29 cellular contexts compared by ENCODE assay signal in the genomic region with DNA sequence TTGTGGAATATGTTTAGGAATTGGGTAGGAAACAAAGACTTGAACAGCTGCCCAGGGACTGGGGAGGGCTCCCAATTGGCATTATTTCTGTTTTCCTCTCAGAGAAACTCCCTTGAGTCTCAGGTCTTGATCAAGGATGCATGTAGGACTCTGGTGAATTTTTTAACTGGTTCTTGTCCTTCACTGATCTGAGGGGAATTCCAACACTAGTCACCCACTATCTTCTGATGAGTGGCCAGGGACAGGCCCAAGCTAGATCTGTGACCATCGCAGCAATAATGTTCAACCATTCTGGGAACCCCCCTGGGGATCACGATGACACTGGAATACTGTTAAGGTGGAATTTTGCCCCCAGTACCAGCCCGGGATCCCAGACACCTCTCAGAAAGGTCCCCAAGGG.
"Had no signal": no experiment of that assay in that cellular context is flagged by ENCODE, and none has a peak within 500 bp of the region (broad histone marks: within the 10 kb centered on the region; RNA-seq: fewer than 3 reads in every experiment).

No MANE protein-coding gene starts in this region.

- H3K27ac ChIP-seq: adrenal gland, ascending aorta, brain microvascular endothelial cell, gastroesophageal sphincter, heart right ventricle, lower lobe of right lung, right lobe of liver, stomach, suprapubic skin, tibial nerve, VCaP had no signal

- H3K27me3 ChIP-seq: adrenal gland, ascending aorta, brain microvascular endothelial cell, gastroesophageal sphincter, heart right ventricle, right lobe of liver, suprapubic skin, tibial nerve had no signal

- H3K4me1 ChIP-seq: adrenal gland, ascending aorta, right lobe of liver, suprapubic skin had no signal

- H3K4me3 ChIP-seq: adrenal gland, ascending aorta, gastroesophageal sphincter, heart right ventricle, lower lobe of right lung, right lobe of liver, stomach, suprapubic skin, tibial nerve had no signal

- H3K4me1 Mint-ChIP-seq: activated CD4-positive, alpha-beta T cell treated with anti-CD3 and anti-CD28 coated beads, Interleukin-2, amount 10 ng/mL, durations not matched to agents 7 days and 5 days; activated T-helper 17 cell treated with anti-CD3 and anti-CD28 coated beads, Interleukin-2, amount 50 U/mL, for 72 hours; stimulated activated effector memory CD8-positive, alpha-beta T cell treated with anti-CD3 and anti-CD28 coated beads, Interleukin-12 subunit alpha, Interleukin-12 subunit beta, amount 100 ng/mL, for 72 hours had no signal

- H3K36me3 Mint-ChIP-seq: activated naive CD4-positive, alpha-beta T cell treated with anti-CD3 and anti-CD28 coated beads, Interleukin-2, amount 50 U/mL, for 72 hours; naive thymus-derived CD4-positive, alpha-beta T cell; stimulated activated effector memory CD8-positive, alpha-beta T cell treated with anti-CD3 and anti-CD28 coated beads, Interleukin-12 subunit alpha, Interleukin-12 subunit beta, amount 100 ng/mL, for 72 hours had no signal

- H3K9me3 ChIP-seq: adrenal gland, ascending aorta, gastroesophageal sphincter, lower lobe of right lung, right lobe of liver, stomach, suprapubic skin, tibial nerve had no signal

- H3K27me3 Mint-ChIP-seq: activated CD4-positive, alpha-beta T cell treated with anti-CD3 and anti-CD28 coated beads, Interleukin-2, amount 10 ng/mL, durations not matched to agents 7 days and 5 days had no signal

- H3K9me3 Mint-ChIP-seq: activated CD4-positive, alpha-beta T cell treated with anti-CD3 and anti-CD28 coated beads, Interleukin-2, amount 10 ng/mL, durations not matched to agents 7 days and 5 days; activated CD8-positive, alpha-beta T cell treated with anti-CD3 and anti-CD28 coated beads for 36 hours; activated naive CD4-positive, alpha-beta T cell treated with anti-CD3 and anti-CD28 coated beads, Interleukin-2, amount 50 U/mL, for 72 hours; activated T-helper 17 cell treated with anti-CD3 and anti-CD28 coated beads, Interleukin-2, amount 50 U/mL, for 72 hours; T-helper 2 cell treated with Interferon-gamma antibody and Interleukin-4, amounts not matched to agents 5 μg/mL and 100 μg/mL, for 36 hours had no signal

- H3K27ac Mint-ChIP-seq: activated CD4-positive, alpha-beta T cell treated with anti-CD3 and anti-CD28 coated beads, Interleukin-2, amount 10 ng/mL, durations not matched to agents 7 days and 5 days; activated CD8-positive, alpha-beta T cell treated with anti-CD3 and anti-CD28 coated beads for 36 hours; activated T-helper 17 cell treated with anti-CD3 and anti-CD28 coated beads, Interleukin-2, amount 50 U/mL, for 72 hours; naive thymus-derived CD4-positive, alpha-beta T cell; stimulated activated effector memory CD8-positive, alpha-beta T cell treated with anti-CD3 and anti-CD28 coated beads, Interleukin-12 subunit alpha, Interleukin-12 subunit beta, amount 100 ng/mL, for 72 hours; T-helper 2 cell treated with Interferon-gamma antibody and Interleukin-4, amounts not matched to agents 5 μg/mL and 100 μg/mL, for 36 hours had no signal

- H3K36me3 ChIP-seq: adrenal gland, ascending aorta, brain microvascular endothelial cell, gastroesophageal sphincter, heart right ventricle, lower lobe of right lung, right lobe of liver, stomach, suprapubic skin, tibial nerve had no signal

- H3K4me3 Mint-ChIP-seq: activated CD4-positive, alpha-beta T cell treated with anti-CD3 and anti-CD28 coated beads, Interleukin-2, amount 10 ng/mL, durations not matched to agents 7 days and 5 days; activated CD8-positive, alpha-beta T cell treated with anti-CD3 and anti-CD28 coated beads for 36 hours; activated T-helper 17 cell treated with anti-CD3 and anti-CD28 coated beads, Interleukin-2, amount 50 U/mL, for 72 hours; naive thymus-derived CD4-positive, alpha-beta T cell; neural crest cell; stimulated activated effector memory CD8-positive, alpha-beta T cell treated with anti-CD3 and anti-CD28 coated beads, Interleukin-12 subunit alpha, Interleukin-12 subunit beta, amount 100 ng/mL, for 72 hours; T-helper 2 cell treated with Interferon-gamma antibody and Interleukin-4, amounts not matched to agents 5 μg/mL and 100 μg/mL, for 36 hours had no signal

- DNase-seq: activated CD4-positive, alpha-beta T cell treated with anti-CD3 and anti-CD28 coated beads, Interleukin-2, amount 10 ng/mL, durations not matched to agents 7 days and 5 days; activated CD4-positive, CD25-positive, alpha-beta regulatory T cell treated with anti-CD3 and anti-CD28 coated beads, Interleukin-2, amount 50 U/mL, for 72 hours; activated CD8-positive, alpha-beta T cell treated with anti-CD3 and anti-CD28 coated beads for 36 hours; activated T-cell treated with anti-CD3 and anti-CD28 coated beads, Interleukin-2, amount 50 U/mL, for 1 hour; adrenal gland; brain microvascular endothelial cell; central memory CD4-positive, alpha-beta T cell; dermis blood vessel endothelial cell; effector memory CD4-positive, alpha-beta T cell; heart right ventricle; lower lobe of right lung; naive thymus-derived CD4-positive, alpha-beta T cell; occipital lobe; right lobe of liver; small intestine; stimulated activated CD4-positive, alpha-beta T cell treated with anti-CD3 and anti-CD28 coated beads, Interleukin-2, amount 100 ng/mL, for 24 hours; stomach had no signal

- ATAC-seq: activated CD8-positive, alpha-beta T cell treated with anti-CD3 and anti-CD28 coated beads for 36 hours; activated T-helper 17 cell treated with anti-CD3 and anti-CD28 coated beads, Interleukin-2, amount 50 U/mL, for 72 hours; esophagus mucosa; gastroesophageal sphincter; heart right ventricle; left lobe of liver; lower lobe of right lung; naive thymus-derived CD4-positive, alpha-beta T cell; right lobe of liver; stimulated activated effector memory CD8-positive, alpha-beta T cell treated with anti-CD3 and anti-CD28 coated beads, Interleukin-12 subunit alpha, Interleukin-12 subunit beta, amount 100 ng/mL, for 72 hours had no signal
